Comparison of ENCODE assay signal across 12 cellular contexts in genomic region chr2:27773959-27774358, GRCh38. TPM values are rescaled to one million over a fixed set of nuclear protein-coding genes. Genes with fewer than 3 reads are reported as not detected.
DNase-seq lines count a peak whose midpoint lies in the region; ATAC-seq, FAIRE-seq and TF ChIP-seq lines count a peak whose summit lies in the region.
"Had no signal": no experiment of that assay in that cellular context is flagged by ENCODE, and none has a peak within 500 bp of the region (broad histone marks: within the 10 kb centered on the region; RNA-seq: fewer than 3 reads in every experiment).

No MANE protein-coding gene starts in this region.

- intact Hi-C loops in heart right ventricle (cut with DNase I): loop anchor here in 6 of 10 donors (5.0 to 10.0 kb wide), 3 partner anchors 52 to 623 kb away; partner anchors contain the start of gene FOSL2 (in 4 of the 6)
- intact Hi-C loops in left ventricle myocardium superior (cut with micrococcal nuclease): no loop called here
- intact Hi-C loops in activated T-helper 1 cell treated with anti-CD3 and anti-CD28 coated beads, Interleukin-12 subunit alpha, Interleukin-12 subunit beta, Interleukin-2, Interleukin-4 antibody, amounts not matched to agents 30 ng/mL and 10 ng/mL and 1 ng/mL, durations not matched to agents 14 hours and 24 hours and 36 hours (cut with micrococcal nuclease): no loop called here
- intact Hi-C loops in kidney (cut with DNase I): no loop called here
- intact Hi-C loops in upper lobe of right lung (cut with DNase I): no loop called here

- peaks cover 5 to 73% (median 61%) of the 10 kb centered on the region in 9 donors for H3K4me1 ChIP-seq in heart right ventricle
- peaks cover 15 to 16% of the 10 kb centered on the region in 2 donors for H3K4me1 ChIP-seq in kidney (ENCODE audit: control insufficient read depth in 1 of 2, insufficient read depth in 1 of 2, low read depth in 1 of 2, low read length in 2 of 2)
- H3K4me1 ChIP-seq in upper lobe of right lung: peaks cover 33% of the 10 kb centered on the region

- H3K4me3 ChIP-seq in heart right ventricle (peak overlapping the region in 7 of 10 donors; percentile 2 to 90 (median 74)), kidney (ENCODE audit: low read length in 2 of 2) (peak overlapping the region; percentile 22 to 84), upper lobe of right lung (peak overlapping the region; percentile 70)

- peaks cover 29% of the 10 kb centered on the region for H3K36me3 Mint-ChIP-seq in activated T-helper 1 cell treated with anti-CD3 and anti-CD28 coated beads, Interleukin-12 subunit alpha, Interleukin-12 subunit beta, Interleukin-2, Interleukin-4 antibody, amounts not matched to agents 30 ng/mL and 10 ng/mL and 1 ng/mL, durations not matched to agents 14 hours and 24 hours and 36 hours (ENCODE audit: low read depth)

- WGBS in heart right ventricle, 2 donors: 69 to 73% methylated on average over 5 of the region's 5 CpGs

- DNase-seq in heart right ventricle: no peak
- DNase-seq in left ventricle myocardium superior: no peak
- no peak for DNase-seq in activated T-helper 1 cell treated with anti-CD3 and anti-CD28 coated beads, Interleukin-12 subunit alpha, Interleukin-12 subunit beta, Interleukin-2, Interleukin-4 antibody, amounts not matched to agents 30 ng/mL and 10 ng/mL and 1 ng/mL, durations not matched to agents 14 hours and 24 hours and 36 hours (ENCODE audit: low spot score)
- no peak for DNase-seq in kidney
- no peak for DNase-seq in upper lobe of right lung
- DNase-seq in activated CD8-positive, alpha-beta memory T cell treated with anti-CD3 and anti-CD28 coated beads for 24 hours: no peak
- no peak for DNase-seq in caudate nucleus (lab: John Stamatoyannopoulos, UW)
- DNase-seq: activated gamma-delta T cell, C1 segment of cervical spinal cord, islet precursor cell, NCI-H524 had no signal

- H3K27ac Mint-ChIP-seq in activated T-helper 1 cell treated with anti-CD3 and anti-CD28 coated beads, Interleukin-12 subunit alpha, Interleukin-12 subunit beta, Interleukin-2, Interleukin-4 antibody, amounts not matched to agents 30 ng/mL and 10 ng/mL and 1 ng/mL, durations not matched to agents 14 hours and 24 hours and 36 hours: no peak overlapping the region

- TF ChIP-seq CTCF in heart right ventricle (IDR thresholded peaks at IDR 0.05) (no peak), kidney (IDR thresholded peaks at IDR 0.05; ENCODE audit: borderline replicate concordance, extremely low read depth, insufficient read depth) (no peak), upper lobe of right lung (IDR thresholded peaks at IDR 0.05) (no peak)

- no peaks in the 10 kb centered on the region for H3K27me3 ChIP-seq in heart right ventricle
- no peaks in the 10 kb centered on the region for H3K27me3 ChIP-seq in upper lobe of right lung

- no peaks in the 10 kb centered on the region for H3K9me3 ChIP-seq in heart right ventricle
- no peaks in the 10 kb centered on the region for H3K9me3 ChIP-seq in kidney (ENCODE audit: control insufficient read depth in 1 of 2, low read length in 2 of 2)
- no peaks in the 10 kb centered on the region for H3K9me3 ChIP-seq in upper lobe of right lung

- FAIRE-seq in kidney (lab: Jason Lieb, UNC): no peak

- H3K27ac ChIP-seq in heart right ventricle (peak overlapping the region in 8 of 10 donors; percentile 4 to 95 (median 90)), kidney (ENCODE audit: low read depth in 2 of 2, low read length in 2 of 2) (peak overlapping the region in 1 of 2 donors; percentile 51), upper lobe of right lung (no peak overlapping the region), caudate nucleus (ENCODE audit: low read depth, low read length) (no peak overlapping the region)

- H3K9ac ChIP-seq in kidney (ENCODE audit: low read length in 2 of 2): peak overlapping the region; percentile 7 to 20

- no peaks in the 10 kb centered on the region for H3K27me3 Mint-ChIP-seq in activated T-helper 1 cell treated with anti-CD3 and anti-CD28 coated beads, Interleukin-12 subunit alpha, Interleukin-12 subunit beta, Interleukin-2, Interleukin-4 antibody, amounts not matched to agents 30 ng/mL and 10 ng/mL and 1 ng/mL, durations not matched to agents 14 hours and 24 hours and 36 hours (ENCODE audit: insufficient read depth)

- H3K4me3 Mint-ChIP-seq in activated T-helper 1 cell treated with anti-CD3 and anti-CD28 coated beads, Interleukin-12 subunit alpha, Interleukin-12 subunit beta, Interleukin-2, Interleukin-4 antibody, amounts not matched to agents 30 ng/mL and 10 ng/mL and 1 ng/mL, durations not matched to agents 14 hours and 24 hours and 36 hours: peak overlapping the region; percentile 45

- H3K36me3 ChIP-seq in heart right ventricle (peaks cover 0 to 41% (median 6%) of the 10 kb centered on the region in 9 donors), kidney (ENCODE audit: control insufficient read depth in 1 of 2, insufficient read depth in 2 of 2, low read length in 2 of 2) (peaks cover 2 to 5% of the 10 kb centered on the region in 2 donors), upper lobe of right lung (peaks cover 13% of the 10 kb centered on the region)

- ATAC-seq in heart right ventricle: no peak
- ATAC-seq in left ventricle myocardium superior: no peak
- no peak for ATAC-seq in upper lobe of right lung
- ATAC-seq in HG02763 (IDR thresholded peaks at IDR 0.05; ENCODE audit: unreplicated experiment): no peak

- H3K4me1 Mint-ChIP-seq in activated T-helper 1 cell treated with anti-CD3 and anti-CD28 coated beads, Interleukin-12 subunit alpha, Interleukin-12 subunit beta, Interleukin-2, Interleukin-4 antibody, amounts not matched to agents 30 ng/mL and 10 ng/mL and 1 ng/mL, durations not matched to agents 14 hours and 24 hours and 36 hours (ENCODE audit: low read depth): peaks cover 54% of the 10 kb centered on the region

- no peaks in the 10 kb centered on the region for H3K9me3 Mint-ChIP-seq in activated T-helper 1 cell treated with anti-CD3 and anti-CD28 coated beads, Interleukin-12 subunit alpha, Interleukin-12 subunit beta, Interleukin-2, Interleukin-4 antibody, amounts not matched to agents 30 ng/mL and 10 ng/mL and 1 ng/mL, durations not matched to agents 14 hours and 24 hours and 36 hours

RNA-seq across cellular contexts. Expression of gene MRPL33, which starts 2.4 kb away (rescaled TPM):
- 100 to 1,000 TPM; 170 to 416 (median 253) TPM for total RNA-seq in heart right ventricle
- 100 to 1,000 TPM; 123 to 661 TPM for polyA plus RNA-seq in heart right ventricle
- 367 TPM for total RNA-seq in left ventricle myocardium superior
- total RNA-seq in activated T-helper 1 cell treated with anti-CD3 and anti-CD28 coated beads, Interleukin-12 subunit alpha, Interleukin-12 subunit beta, Interleukin-2, Interleukin-4 antibody, amounts not matched to agents 30 ng/mL and 10 ng/mL and 1 ng/mL, durations not matched to agents 14 hours and 24 hours and 36 hours: 55.4 and 55.9 TPM in 2 replicates
- total RNA-seq in kidney: 107 TPM
- polyA plus RNA-seq in kidney (ENCODE audit: insufficient read depth, low read depth, low replicate concordance): 312 TPM
- 79.4 TPM for total RNA-seq in upper lobe of right lung

Comparison
In these comparisons a context has a peak if more than half of its experiments do, and no peak if none do; other contexts are left out.
1. intact Hi-C loops: an anchor here in heart right ventricle (5.0 to 10.0 kb wide); none called in left ventricle myocardium superior, activated T-helper 1 cell treated with anti-CD3 and anti-CD28 coated beads, Interleukin-12 subunit alpha, Interleukin-12 subunit beta, Interleukin-2, Interleukin-4 antibody, amounts not matched to agents 30 ng/mL and 10 ng/mL and 1 ng/mL, durations not matched to agents 14 hours and 24 hours and 36 hours, kidney and upper lobe of right lung.
2. H3K27ac ChIP-seq: peak in heart right ventricle (8 of 10); none in upper lobe of right lung (single experiment) and caudate nucleus (single experiment).
3. Peak in every context shown above with its lines, with median percentiles within 50 percentile points of each other: H3K4me3 ChIP-seq.